In genomic region chr2:124145982-124146381, GRCh38 we compare ENCODE assay signal across 10 cellular contexts.
"Had no signal": no experiment of that assay in that cellular context is flagged by ENCODE, and none has a peak within 500 bp of the region (broad histone marks: within the 10 kb centered on the region; RNA-seq: fewer than 3 reads in every experiment).

No MANE protein-coding gene starts in this region.

- DNase-seq: activated naive CD4-positive, alpha-beta T cell treated with anti-CD3 and anti-CD28 coated beads, Interleukin-2, amount 10 ng/mL, durations not matched to agents 7 days and 5 days; effector CD4-positive, alpha-beta T cell; foreskin melanocyte; heart right ventricle; islet precursor cell; psoas muscle; right lobe of liver; tibial artery; uterus had no signal

- FAIRE-seq: endothelial cell of umbilical vein had no signal
